ENCODE assay signal across 8 cellular contexts in the genomic region with DNA sequence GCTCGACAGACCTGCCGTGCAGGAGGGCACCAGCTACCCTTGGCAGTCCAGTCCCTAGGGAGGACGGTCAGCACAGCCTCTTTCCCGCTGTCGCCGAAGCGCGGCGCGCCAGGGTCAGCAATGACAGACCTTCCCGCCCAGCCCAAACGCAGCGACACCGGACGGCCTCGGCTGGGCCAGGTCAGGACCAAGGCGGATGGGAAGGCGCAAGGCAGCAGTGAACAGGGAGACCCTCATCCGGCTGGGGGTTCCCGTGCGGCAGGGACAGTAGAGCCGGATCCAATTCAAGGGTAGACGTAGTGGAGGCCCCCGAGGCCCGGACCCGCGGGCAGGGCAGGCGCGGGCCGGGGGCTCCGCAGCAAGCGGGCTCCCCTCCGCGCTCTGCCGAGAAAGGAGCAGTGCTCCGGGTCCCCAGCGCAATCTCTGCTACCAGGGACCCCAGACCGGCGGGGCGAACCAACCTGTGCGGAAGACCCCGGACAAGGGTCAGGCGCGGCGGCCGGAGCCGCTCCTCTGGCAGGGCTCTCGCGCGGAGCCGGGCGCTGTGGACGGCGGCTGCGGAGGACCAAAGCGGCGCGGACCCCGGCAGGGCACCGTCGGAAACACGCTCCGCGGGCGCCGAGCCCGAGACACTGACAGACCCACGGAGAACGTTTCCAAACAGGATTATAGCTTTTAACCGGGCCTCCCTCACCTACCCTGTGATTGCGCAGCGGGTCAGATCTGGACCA.
A peak's percentile ranks its signal among the peaks of the same experiment; 100 is the strongest.
DNase-seq lines count a peak whose midpoint lies in the region; ATAC-seq and TF ChIP-seq lines count a peak whose summit lies in the region.

Gene SEC31B (minus strand): TSS at position 541 of the 731 bp plus-strand sequence. CDS start 2,909 bp downstream, outside the sequence.

- DNase-seq in activated naive CD4-positive, alpha-beta T cell treated with anti-CD3 and anti-CD28 coated beads, Interleukin-2, amount 10 ng/mL, durations not matched to agents 7 days and 5 days = no peak
- no peak for DNase-seq in activated naive CD4-positive, alpha-beta T cell (lab: John Stamatoyannopoulos, UW)
- DNase-seq in memory B cell (ENCODE audit: low spot score in 2 of 2) (no peak), tibial artery (peak in 1 of 2 donors; percentile 70), SIG-M5 (lab: John Stamatoyannopoulos, UW) (no peak), RKO (ENCODE audit: low spot score) (no peak)
- DNase-seq in activated CD4-positive, alpha-beta T cell treated with anti-CD3 and anti-CD28 coated beads for 4 hours = no peak

- H3K9ac ChIP-seq in duodenal mucosa (ENCODE audit: low read depth in 1 of 2, low read length in 2 of 2) = peak within 1 kb of the TSS; percentile 38 to 47

- H3K36me3 ChIP-seq in duodenal mucosa (ENCODE audit: control insufficient read depth in 1 of 2, insufficient read depth in 2 of 2, low read length in 2 of 2) (peaks cover 13 to 17% of the 10 kb centered on the region in 2 donors), tibial artery (peaks cover 19 to 30% (median 22%) of the 10 kb centered on the region in 3 donors)

- H3K27me3 ChIP-seq in duodenal mucosa (ENCODE audit: control insufficient read depth in 1 of 2, insufficient read depth in 2 of 2, low read length in 2 of 2) (peaks cover 3 to 4% of the 10 kb centered on the region in 2 donors), tibial artery (no peaks in the 10 kb centered on the region)

- intact Hi-C loops in tibial artery (cut with DNase I; ENCODE audit: low total_unique reads) = loop anchor here (5.0 kb wide), 2 partner anchors 87 to 182 kb away; no protein-coding TSS in a partner anchor

- peaks cover 50% of the 10 kb centered on the region for H3K36me3 Mint-ChIP-seq in activated naive CD4-positive, alpha-beta T cell treated with anti-CD3 and anti-CD28 coated beads, Interleukin-2, amount 10 ng/mL, durations not matched to agents 7 days and 5 days
- H3K36me3 Mint-ChIP-seq in memory B cell = peaks cover 25% of the 10 kb centered on the region

- no peaks in the 10 kb centered on the region for H3K27me3 Mint-ChIP-seq in activated naive CD4-positive, alpha-beta T cell treated with anti-CD3 and anti-CD28 coated beads, Interleukin-2, amount 10 ng/mL, durations not matched to agents 7 days and 5 days
- H3K27me3 Mint-ChIP-seq in memory B cell = peaks cover 3% of the 10 kb centered on the region

- no peak for TF ChIP-seq CTCF in tibial artery (IDR thresholded peaks at IDR 0.05)

- H3K27ac ChIP-seq in duodenal mucosa (ENCODE audit: low read depth, low read length) (no peak within 1 kb of the TSS), tibial artery (peak within 1 kb of the TSS in 1 of 2 donors; percentile 13)

- H3K9me3 Mint-ChIP-seq in activated naive CD4-positive, alpha-beta T cell treated with anti-CD3 and anti-CD28 coated beads, Interleukin-2, amount 10 ng/mL, durations not matched to agents 7 days and 5 days = no peaks in the 10 kb centered on the region
- H3K9me3 Mint-ChIP-seq in memory B cell = no peaks in the 10 kb centered on the region

- H3K4me3 ChIP-seq in duodenal mucosa (ENCODE audit: low read depth in 1 of 2, low read length in 2 of 2) (peak within 1 kb of the TSS; percentile 43 to 57), tibial artery (peak within 1 kb of the TSS; percentile 39 to 54)

- CTCF ChIA-PET in activated naive CD4-positive, alpha-beta T cell treated with anti-CD3 and anti-CD28 coated beads, Interleukin-2, amount 10 ng/mL, durations not matched to agents 7 days and 5 days (lab: Charles Lee) = interaction anchor here (0.6 to 7.6 kb wide), 30 partner anchors 8 to 215 kb away, joined by 3 to 108 read pairs (median 6); partner anchors contain the start of genes HIF1AN and SCD

- no peaks in the 10 kb centered on the region for H3K9me3 ChIP-seq in duodenal mucosa (ENCODE audit: control insufficient read depth in 1 of 2, low read length in 2 of 2)
- no peaks in the 10 kb centered on the region for H3K9me3 ChIP-seq in tibial artery

- ATAC-seq in memory B cell (ENCODE audit: low read depth) = no peak

- peaks cover 39% of the 10 kb centered on the region for H3K4me1 Mint-ChIP-seq in activated naive CD4-positive, alpha-beta T cell treated with anti-CD3 and anti-CD28 coated beads, Interleukin-2, amount 10 ng/mL, durations not matched to agents 7 days and 5 days
- peaks cover 5% of the 10 kb centered on the region for H3K4me1 Mint-ChIP-seq in memory B cell

- no peak within 1 kb of the TSS for H3K4me3 Mint-ChIP-seq in activated naive CD4-positive, alpha-beta T cell treated with anti-CD3 and anti-CD28 coated beads, Interleukin-2, amount 10 ng/mL, durations not matched to agents 7 days and 5 days
- H3K4me3 Mint-ChIP-seq in memory B cell = peak within 1 kb of the TSS; percentile 39

- H3K4me1 ChIP-seq in duodenal mucosa (ENCODE audit: control insufficient read depth in 1 of 2, insufficient read depth in 2 of 2, low read length in 2 of 2) (peaks cover 0 to 7% of the 10 kb centered on the region in 2 donors), tibial artery (peaks cover 0 to 14% (median 12%) of the 10 kb centered on the region in 4 donors)

- H3K27ac Mint-ChIP-seq in activated naive CD4-positive, alpha-beta T cell treated with anti-CD3 and anti-CD28 coated beads, Interleukin-2, amount 10 ng/mL, durations not matched to agents 7 days and 5 days = peak within 1 kb of the TSS; percentile 33
- H3K27ac Mint-ChIP-seq in memory B cell = no peak within 1 kb of the TSS
